27 cellular contexts compared by ENCODE assay signal in the genomic region with DNA sequence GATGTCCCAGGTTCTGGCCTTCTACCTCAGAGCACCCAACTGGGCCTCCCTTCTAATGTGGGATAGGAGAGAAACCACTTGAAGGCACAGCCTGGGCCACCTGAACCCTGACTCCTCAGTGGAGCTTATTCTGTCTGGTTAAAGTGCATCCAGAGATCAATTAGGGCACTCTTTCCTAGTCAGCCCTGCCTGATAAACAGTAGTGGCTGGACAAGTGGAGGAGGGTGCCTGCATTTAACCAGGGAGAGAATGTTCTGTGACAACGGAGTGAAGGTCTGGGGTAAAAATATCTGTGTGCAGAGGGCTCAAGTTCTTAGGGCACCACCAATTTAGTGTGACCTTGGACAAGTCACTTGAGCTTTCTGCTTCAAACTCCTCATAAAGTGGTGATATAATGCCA.
DNase-seq lines count a peak whose midpoint lies in the region; ATAC-seq, FAIRE-seq and TF ChIP-seq lines count a peak whose summit lies in the region.
"Had no signal": no experiment of that assay in that cellular context is flagged by ENCODE, and none has a peak within 500 bp of the region (broad histone marks: within the 10 kb centered on the region; RNA-seq: fewer than 3 reads in every experiment).

No MANE protein-coding gene starts in this region.

- CTCF ChIA-PET in HepG2 (lab: Yijun Ruan, JAX; ENCODE audit: low intra/inter-chr PET ratio, low total read pairs), result no interaction called here

- POLR2A ChIA-PET in HepG2 (lab: Yijun Ruan, JAX), result no interaction called here

- H3K4me3 ChIP-seq in liver (ENCODE audit: low read depth in 1 of 3, low read length in 3 of 3), result no peak overlapping the region
- H3K4me3 ChIP-seq in HepG2 (replicated peaks in 1 of 3; ENCODE audit: insufficient read depth in 1 of 3, low read depth in 2 of 3, low read length in 3 of 3), result no peak overlapping the region
- H3K4me3 ChIP-seq: BLaER1, GM12878 had no signal

- H3K27ac ChIP-seq in liver (ENCODE audit: low read depth in 1 of 2, low read length in 2 of 2) (no peak overlapping the region), HepG2 (ENCODE audit: extremely low read length, insufficient read depth, low read length) (no peak overlapping the region)
- H3K27ac ChIP-seq: BLaER1 had no signal

- no peak overlapping the region for H2AFZ ChIP-seq in HepG2 (ENCODE audit: low read length)

- H3K4me1 Mint-ChIP-seq in stimulated activated effector memory CD8-positive, alpha-beta T cell treated with anti-CD3 and anti-CD28 coated beads, Interleukin-12 subunit alpha, Interleukin-12 subunit beta, amount 100 ng/mL, for 72 hours, result no peaks in the 10 kb centered on the region
- H3K4me1 Mint-ChIP-seq: CD14-positive monocyte; CD4-positive, alpha-beta memory T cell; CD4-positive, CD25-positive, alpha-beta regulatory T cell; CD8-positive, alpha-beta memory T cell had no signal

- TF ChIP-seq RAD21 in liver (IDR thresholded peaks at IDR 0.05) (no peak), HepG2 (CRISPR knock-in tag; IDR thresholded peaks at IDR 0.05) (no peak)

- 37% methylated on average over 1 of the region's 1 CpG for WGBS in liver
- 0% methylated on average over 1 of the region's 1 CpG for WGBS in HepG2 (ENCODE audit: low lambda C conversion rate)

- no peaks in the 10 kb centered on the region for H4K20me1 ChIP-seq in HepG2 (ENCODE audit: insufficient read depth, low read length)
- H4K20me1 ChIP-seq: BLaER1 had no signal

- H3K4me1 ChIP-seq in liver (ENCODE audit: control insufficient read depth in 4 of 4, insufficient read depth in 4 of 4, low read length in 3 of 4), result peaks cover 0 to 6% (median 0%) of the 10 kb centered on the region in 4 donors
- no peaks in the 10 kb centered on the region for H3K4me1 ChIP-seq in HepG2 (ENCODE audit: insufficient read depth, low read length)
- H3K4me1 ChIP-seq: BLaER1 had no signal

- no peaks in the 10 kb centered on the region for H3K9me3 Mint-ChIP-seq in stimulated activated effector memory CD8-positive, alpha-beta T cell treated with anti-CD3 and anti-CD28 coated beads, Interleukin-12 subunit alpha, Interleukin-12 subunit beta, amount 100 ng/mL, for 72 hours
- H3K9me3 Mint-ChIP-seq: CD8-positive, alpha-beta memory T cell had no signal

- no peak for FAIRE-seq in HepG2 (lab: Jason Lieb, UNC)
- FAIRE-seq: A204.1, GM12878, GM12892, GM18507, GM19239 had no signal

- H3K9me3 ChIP-seq in liver (ENCODE audit: control insufficient read depth in 4 of 4, low read length in 3 of 4) (no peaks in the 10 kb centered on the region), HepG2 (ENCODE audit: low read length) (no peaks in the 10 kb centered on the region)
- H3K9me3 ChIP-seq: BE2C, BLaER1 had no signal

- H3K9ac ChIP-seq in liver (ENCODE audit: low read depth in 1 of 2, low read length in 2 of 2) (no peak overlapping the region), HepG2 (ENCODE audit: insufficient read depth, low read depth, low read length) (no peak overlapping the region)
- H3K9ac ChIP-seq: BLaER1 had no signal

- TF ChIP-seq EP300 in HepG2 (IDR thresholded peaks at IDR 0.05; ENCODE audit: low read depth in 2 of 2, low read length in 2 of 2) (no peak), HepG2 (CRISPR knock-in tag; IDR thresholded peaks at IDR 0.05; ENCODE audit: borderline replicate concordance) (no peak)

- H3K4me2 ChIP-seq in HepG2 (ENCODE audit: low read depth, low read length), result no peak overlapping the region
- H3K4me2 ChIP-seq: BLaER1 had no signal

- DNase-seq in HepG2 (ENCODE audit: low spot score), result no peak
- no peak for DNase-seq in left lobe of liver (ENCODE audit: low spot score)
- no peak for DNase-seq in stimulated activated effector memory CD8-positive, alpha-beta T cell treated with anti-CD3 and anti-CD28 coated beads, Interleukin-12 subunit alpha, Interleukin-12 subunit beta, amount 100 ng/mL, for 72 hours (ENCODE audit: low spot score in 2 of 2)
- DNase-seq: 8988T; ACHN; BE2C; C1 segment of cervical spinal cord; CD4-positive, alpha-beta memory T cell; CD4-positive, CD25-positive, alpha-beta regulatory T cell; CD8-positive, alpha-beta memory T cell; COR-L47; DMS 273 treated with DMSO at 0.1 percent for 48 hours; DMS153; DMS53; DMS79; DND-41; EL; GDM1 had no signal

- no peak for TF ChIP-seq CTCF in liver (IDR thresholded peaks at IDR 0.05; ENCODE audit: low read depth, low read length, missing input control)
- no peak for TF ChIP-seq CTCF in HepG2 (CRISPR knock-in tag; IDR thresholded peaks at IDR 0.05)

- no peak for TF ChIP-seq POLR2A in HepG2 (IDR thresholded peaks at IDR 0.05; ENCODE audit: insufficient read depth in 1 of 2, low read depth in 2 of 2, low read length in 2 of 2)

- intact Hi-C loops in HepG2 (cut with micrococcal nuclease; ENCODE audit: unreplicated experiment), result no loop called here

- H3K36me3 ChIP-seq in liver (ENCODE audit: control insufficient read depth in 4 of 4, insufficient read depth in 3 of 4, low read depth in 1 of 4, low read length in 3 of 4), result no peaks in the 10 kb centered on the region
- no peaks in the 10 kb centered on the region for H3K36me3 ChIP-seq in HepG2 (replicated peaks in 1 of 2; ENCODE audit: control insufficient read depth in 1 of 2, insufficient read depth in 2 of 2, low read length in 2 of 2)
- H3K36me3 ChIP-seq: BE2C, BLaER1 had no signal

- no peaks in the 10 kb centered on the region for H3K79me2 ChIP-seq in HepG2 (ENCODE audit: insufficient read depth, low read length)

- in situ Hi-C loops in HepG2 (cut with HindIII; ENCODE audit: extremely low pct_ligation_motif_present, low pct_unique_long_range_greater_than_20kb), result no loop called here

- no peak for ATAC-seq in HepG2
- peak; percentile 82 for ATAC-seq in left lobe of liver
- no peak for ATAC-seq in stimulated activated effector memory CD8-positive, alpha-beta T cell treated with anti-CD3 and anti-CD28 coated beads, Interleukin-12 subunit alpha, Interleukin-12 subunit beta, amount 100 ng/mL, for 72 hours
- no peak for ATAC-seq in GM18907 (IDR thresholded peaks at IDR 0.05; ENCODE audit: unreplicated experiment)
- ATAC-seq: GM12878 had no signal

- H3K36me3 Mint-ChIP-seq in stimulated activated effector memory CD8-positive, alpha-beta T cell treated with anti-CD3 and anti-CD28 coated beads, Interleukin-12 subunit alpha, Interleukin-12 subunit beta, amount 100 ng/mL, for 72 hours, result no peaks in the 10 kb centered on the region
- H3K36me3 Mint-ChIP-seq: CD14-positive monocyte; CD4-positive, alpha-beta memory T cell; CD4-positive, CD25-positive, alpha-beta regulatory T cell; CD8-positive, alpha-beta memory T cell had no signal

- no peak overlapping the region for H3K27ac Mint-ChIP-seq in stimulated activated effector memory CD8-positive, alpha-beta T cell treated with anti-CD3 and anti-CD28 coated beads, Interleukin-12 subunit alpha, Interleukin-12 subunit beta, amount 100 ng/mL, for 72 hours
- H3K27ac Mint-ChIP-seq: CD14-positive monocyte; CD4-positive, alpha-beta memory T cell; CD4-positive, CD25-positive, alpha-beta regulatory T cell; CD8-positive, alpha-beta memory T cell had no signal

- BruUV-seq in HepG2 (replicated peaks; lab: Mats Ljungman, UMichigan), result no TSS peak

- H3K4me3 Mint-ChIP-seq in stimulated activated effector memory CD8-positive, alpha-beta T cell treated with anti-CD3 and anti-CD28 coated beads, Interleukin-12 subunit alpha, Interleukin-12 subunit beta, amount 100 ng/mL, for 72 hours, result no peak overlapping the region
- H3K4me3 Mint-ChIP-seq: CD14-positive monocyte; CD4-positive, alpha-beta memory T cell; CD4-positive, CD25-positive, alpha-beta regulatory T cell; CD8-positive, alpha-beta memory T cell had no signal

- H3K27me3 ChIP-seq in liver (ENCODE audit: control insufficient read depth in 4 of 4, insufficient read depth in 4 of 4, low read length in 3 of 4) (no peaks in the 10 kb centered on the region), HepG2 (ENCODE audit: control insufficient read depth in 1 of 2, insufficient read depth in 2 of 2, low read length in 2 of 2) (no peaks in the 10 kb centered on the region)
- H3K27me3 ChIP-seq: BE2C, BLaER1 had no signal

TF ChIP-seq in liver, 16 proteins besides CTCF, POLR2A, EP300 and RAD21 (continues in another document):
- no peak for TF ChIP-seq JUND (IDR thresholded peaks at IDR 0.05)
- TF ChIP-seq TAF1 (conservative IDR thresholded peaks at IDR 0.05), result no peak
- no peak for TF ChIP-seq FOXA1 (IDR thresholded peaks at IDR 0.05)
- no peak for TF ChIP-seq HNF4G (IDR thresholded peaks at IDR 0.05)
- no peak for TF ChIP-seq MAX (IDR thresholded peaks at IDR 0.05)
- TF ChIP-seq NR2F2 (IDR thresholded peaks at IDR 0.05), result no peak
- no peak for TF ChIP-seq ATF3 (IDR thresholded peaks at IDR 0.05)

TF ChIP-seq in HepG2, 621 proteins besides CTCF, POLR2A, EP300 and RAD21 (continues in another document):
- TF ChIP-seq SRY (CRISPR knock-in tag; IDR thresholded peaks at IDR 0.05) (no peak), ZNF160 (CRISPR knock-in tag; IDR thresholded peaks at IDR 0.05) (no peak), ZNF235 (CRISPR knock-in tag; IDR thresholded peaks at IDR 0.05; ENCODE audit: borderline replicate concordance) (no peak), RXRA (CRISPR knock-in tag; IDR thresholded peaks at IDR 0.05) (no peak), PPARG (CRISPR knock-in tag; conservative IDR thresholded peaks at IDR 0.05) (no peak), FOSL1 (CRISPR knock-in tag; IDR thresholded peaks at IDR 0.05; ENCODE audit: borderline replicate concordance) (no peak), ZBTB25 (CRISPR knock-in tag; IDR thresholded peaks at IDR 0.05) (no peak), ZNF431 (CRISPR knock-in tag; IDR thresholded peaks at IDR 0.05; ENCODE audit: borderline replicate concordance, low read depth) (no peak), ZNF501 (CRISPR knock-in tag; IDR thresholded peaks at IDR 0.05) (no peak), ZNF350 (CRISPR knock-in tag; IDR thresholded peaks at IDR 0.05; ENCODE audit: borderline replicate concordance, low read depth) (no peak), ZNF761 (CRISPR knock-in tag; conservative IDR thresholded peaks at IDR 0.05) (no peak), ZC3H13 (CRISPR knock-in tag; IDR thresholded peaks at IDR 0.05) (no peak)
